ENCODE assay signal across 38 cellular contexts in genomic region chr11:102568851-102569250, GRCh38. TPM values are rescaled to one million over a fixed set of nuclear protein-coding genes. Genes with fewer than 3 reads are reported as not detected.
"Had no signal": no experiment of that assay in that cellular context is flagged by ENCODE, and none has a peak within 500 bp of the region (broad histone marks: within the 10 kb centered on the region; RNA-seq: fewer than 3 reads in every experiment).

No MANE protein-coding gene starts in this region.

- H3K36me3 ChIP-seq: adrenal gland, brain microvascular endothelial cell, breast epithelium had no signal

- ATAC-seq: activated CD8-positive, alpha-beta T cell treated with anti-CD3 and anti-CD28 coated beads for 36 hours; activated naive CD4-positive, alpha-beta T cell treated with anti-CD3 and anti-CD28 coated beads, Interleukin-2, amount 50 U/mL, for 72 hours; activated T-cell treated with anti-CD3 and anti-CD28 coated beads, Interleukin-2, amount 50 U/mL, for 4 hours; activated T-cell treated with anti-CD3 and anti-CD28 coated beads, Interleukin-2, amount 50 U/mL, for 72 hours; activated T-helper 17 cell treated with anti-CD3 and anti-CD28 coated beads, Interleukin-2, amount 50 U/mL, for 72 hours; body of pancreas had no signal

- H3K27me3 ChIP-seq: adrenal gland, body of pancreas, brain microvascular endothelial cell, breast epithelium had no signal

- H3K27ac ChIP-seq: adrenal gland, body of pancreas, brain microvascular endothelial cell, breast epithelium, VCaP had no signal

- H3K4me1 ChIP-seq: adrenal gland, body of pancreas, breast epithelium had no signal

- DNase-seq: activated B cell treated with CpG ODN at 0.5 μM for 24 hours; activated CD4-positive, alpha-beta memory T cell treated with anti-CD3 and anti-CD28 coated beads for 36 hours; activated CD4-positive, alpha-beta T cell treated with anti-CD3 and anti-CD28 coated beads for 4 hours; activated CD4-positive, alpha-beta T cell treated with anti-CD3 and anti-CD28 coated beads, Interleukin-2, amount 10 ng/mL, durations not matched to agents 24 days and 14 days; activated CD4-positive, alpha-beta T cell treated with anti-CD3 and anti-CD28 coated beads, Interleukin-2, amount 50 U/mL, for 1 hour; activated CD4-positive, alpha-beta T cell treated with anti-CD3 and anti-CD28 coated beads, Interleukin-2, amount 50 U/mL, for 4 hours; activated CD4-positive, CD25-positive, alpha-beta regulatory T cell treated with anti-CD3 and anti-CD28 coated beads, Interleukin-2, amount 50 U/mL, for 72 hours; activated CD8-positive, alpha-beta memory T cell treated with anti-CD3 and anti-CD28 coated beads, Interleukin-2, amount 50 U/mL, for 4 hours; activated CD8-positive, alpha-beta T cell treated with anti-CD3 and anti-CD28 coated beads for 36 hours; activated effector memory CD4-positive, alpha-beta T cell treated with anti-CD3 and anti-CD28 coated beads, Interleukin-2, amount 50 U/mL, for 16 hours; activated gamma-delta T cell treated with Interleukin-2 at 50 U/mL for 16 hours; activated naive CD4-positive, alpha-beta T cell; activated naive CD4-positive, alpha-beta T cell treated with anti-CD3 and anti-CD28 coated beads for 36 hours; activated naive CD4-positive, alpha-beta T cell treated with anti-CD3 and anti-CD28 coated beads, Interleukin-2, amount 50 U/mL, for 16 hours; activated naive CD8-positive, alpha-beta T cell treated with anti-CD3 and anti-CD28 coated beads for 36 hours; activated T-cell treated with anti-CD3 and anti-CD28 coated beads for 4 hours; activated T-cell treated with anti-CD3 and anti-CD28 coated beads, Interleukin-2, amount 50 U/mL, for 1 hour; activated T-cell treated with anti-CD3 and anti-CD28 coated beads, Interleukin-2, amount 50 U/mL, for 4 hours; activated T-cell treated with anti-CD3 and anti-CD28 coated beads, Interleukin-2, amount 50 U/mL, for 72 hours; adrenal gland; amniotic stem cell; aorta; body of pancreas; brain microvascular endothelial cell; cerebellar nuclear complex; T-helper 1 cell; T-helper 2 cell; T-helper 9 cell had no signal

- H3K4me3 ChIP-seq: adrenal gland, body of pancreas, breast epithelium had no signal

- FAIRE-seq: astrocyte, TTC549 had no signal

- H3K9me3 ChIP-seq: adrenal gland, breast epithelium had no signal

RNA-seq across cellular contexts. Expression of gene MMP7, which starts 38.3 kb away (rescaled TPM):
- total RNA-seq: activated B cell treated with CpG ODN at 0.5 μM for 24 hours; activated CD4-positive, alpha-beta memory T cell treated with anti-CD3 and anti-CD28 coated beads for 36 hours; activated CD4-positive, alpha-beta T cell treated with anti-CD3 and anti-CD28 coated beads, Interleukin-2, amount 10 ng/mL, durations not matched to agents 24 days and 14 days; activated CD8-positive, alpha-beta memory T cell treated with anti-CD3 and anti-CD28 coated beads for 36 hours; activated CD8-positive, alpha-beta T cell treated with anti-CD3 and anti-CD28 coated beads for 36 hours; activated naive CD4-positive, alpha-beta T cell treated with anti-CD3 and anti-CD28 coated beads for 36 hours; activated naive CD4-positive, alpha-beta T cell treated with anti-CD3 and anti-CD28 coated beads, Interleukin-2, amount 50 U/mL, for 72 hours; activated naive CD8-positive, alpha-beta T cell treated with anti-CD3 and anti-CD28 coated beads for 36 hours; activated T-cell treated with anti-CD3 and anti-CD28 coated beads, Interleukin-2, amount 50 U/mL, for 72 hours; activated T-helper 1 cell treated with anti-CD3 and anti-CD28 coated beads, Interleukin-12 subunit alpha, Interleukin-12 subunit beta, Interleukin-2, Interleukin-4 antibody, amounts not matched to agents 30 ng/mL and 10 ng/mL and 1 ng/mL, durations not matched to agents 14 hours and 24 hours and 36 hours; activated T-helper 17 cell treated with anti-CD3 and anti-CD28 coated beads, Interleukin-2, amount 50 U/mL, for 72 hours; cardiac septum had no signal
- polyA plus RNA-seq: adrenal gland, aorta had no signal

RNA-seq across cellular contexts. Expression of gene MMP20, which starts 56.3 kb away (rescaled TPM):
- total RNA-seq: activated B cell treated with CpG ODN at 0.5 μM for 24 hours; activated CD4-positive, alpha-beta memory T cell treated with anti-CD3 and anti-CD28 coated beads for 36 hours; activated CD4-positive, alpha-beta T cell treated with anti-CD3 and anti-CD28 coated beads, Interleukin-2, amount 10 ng/mL, durations not matched to agents 24 days and 14 days; activated CD8-positive, alpha-beta memory T cell treated with anti-CD3 and anti-CD28 coated beads for 36 hours; activated CD8-positive, alpha-beta T cell treated with anti-CD3 and anti-CD28 coated beads for 36 hours; activated naive CD4-positive, alpha-beta T cell treated with anti-CD3 and anti-CD28 coated beads for 36 hours; activated naive CD4-positive, alpha-beta T cell treated with anti-CD3 and anti-CD28 coated beads, Interleukin-2, amount 50 U/mL, for 72 hours; activated naive CD8-positive, alpha-beta T cell treated with anti-CD3 and anti-CD28 coated beads for 36 hours; activated T-cell treated with anti-CD3 and anti-CD28 coated beads, Interleukin-2, amount 50 U/mL, for 4 hours; activated T-cell treated with anti-CD3 and anti-CD28 coated beads, Interleukin-2, amount 50 U/mL, for 72 hours; activated T-helper 1 cell treated with anti-CD3 and anti-CD28 coated beads, Interleukin-12 subunit alpha, Interleukin-12 subunit beta, Interleukin-2, Interleukin-4 antibody, amounts not matched to agents 30 ng/mL and 10 ng/mL and 1 ng/mL, durations not matched to agents 14 hours and 24 hours and 36 hours; activated T-helper 17 cell treated with anti-CD3 and anti-CD28 coated beads, Interleukin-2, amount 50 U/mL, for 72 hours; adrenal gland; aorta; astrocyte; body of pancreas; cardiac septum; chondrocyte had no signal
- polyA plus RNA-seq: adrenal gland, aorta had no signal
